Comparison of ENCODE assay signal across 19 cellular contexts in the genomic region with DNA sequence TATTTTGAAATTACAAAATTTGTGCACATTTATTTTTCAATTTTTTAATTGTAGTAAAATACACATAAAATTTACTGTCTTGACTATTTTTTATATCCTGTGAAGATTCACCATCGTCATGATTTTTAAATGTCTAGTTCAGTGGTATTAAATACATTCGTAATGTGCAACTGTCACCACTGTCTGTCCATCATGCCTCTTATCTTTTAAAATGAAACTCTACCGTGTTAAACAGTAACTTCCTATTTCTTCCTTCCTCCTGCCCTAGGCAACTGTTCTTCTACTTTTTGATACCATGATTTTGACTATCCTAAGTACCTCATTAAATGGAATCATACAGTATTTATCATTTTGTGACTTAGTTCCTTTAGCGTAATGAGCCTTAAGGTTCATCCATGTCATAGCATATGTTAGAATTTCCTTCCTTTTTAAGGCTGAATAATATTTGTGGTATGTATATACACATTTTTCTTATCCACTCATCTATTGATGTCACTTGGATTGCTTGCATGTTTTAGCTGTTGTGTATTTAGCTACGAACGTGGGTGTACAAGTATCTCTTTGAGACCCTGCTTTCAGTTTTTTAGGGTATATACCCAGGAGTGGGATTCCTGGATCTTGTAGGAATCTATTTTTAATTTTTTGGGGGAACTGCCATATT. TPM values are rescaled to one million over a fixed set of nuclear protein-coding genes. Genes with fewer than 3 reads are reported as not detected.
DNase-seq lines count a peak whose midpoint lies in the region; ATAC-seq lines count a peak whose summit lies in the region.
"Had no signal": no experiment of that assay in that cellular context is flagged by ENCODE, and none has a peak within 500 bp of the region (broad histone marks: within the 10 kb centered on the region; RNA-seq: fewer than 3 reads in every experiment).

No MANE protein-coding gene starts in this region.

- no peak overlapping the region for H2BK5ac ChIP-seq in mesenchymal stem cell (ENCODE audit: low read depth, low read length, poor library complexity, severe bottlenecking)

- no peak overlapping the region for H3K4me3 ChIP-seq in mesenchymal stem cell (ENCODE audit: insufficient read depth in 1 of 2, low read depth in 1 of 2, low read length in 2 of 2)
- H3K4me3 ChIP-seq: tibial nerve had no signal

- DNase-seq in ELR (ENCODE audit: low read depth) (peak; percentile 66), T-helper 17 cell (no peak), mesenchymal stem cell (peak; percentile 13), NCI-H146 (lab: John Stamatoyannopoulos, UW) (no peak), AG08396 (ENCODE audit: low spot score) (no peak)
- DNase-seq: activated CD4-positive, alpha-beta T cell treated with anti-CD3 and anti-CD28 coated beads for 1 hour; amniotic stem cell; central memory CD4-positive, alpha-beta T cell; kidney glomerular epithelial cell; mammary epithelial cell; NCI-H2171; T-helper 9 cell had no signal

- H3K36me3 Mint-ChIP-seq in T-helper 17 cell (ENCODE audit: low read depth) = no peaks in the 10 kb centered on the region

- no peak overlapping the region for H4K91ac ChIP-seq in mesenchymal stem cell (ENCODE audit: low read length)

- H3K4me1 Mint-ChIP-seq in T-helper 17 cell = peaks cover 44% of the 10 kb centered on the region

- H3K27me3 ChIP-seq in mesenchymal stem cell (ENCODE audit: control insufficient read depth in 1 of 2, insufficient read depth in 1 of 2, low read length in 2 of 2) = no peaks in the 10 kb centered on the region
- H3K27me3 ChIP-seq: tibial nerve had no signal

- H2BK15ac ChIP-seq in mesenchymal stem cell (ENCODE audit: low read depth, poor library complexity, severe bottlenecking) = no peak overlapping the region

- no peak overlapping the region for H2AK5ac ChIP-seq in mesenchymal stem cell (ENCODE audit: low read length, severe bottlenecking)

- H3K36me3 ChIP-seq in mesenchymal stem cell (ENCODE audit: control insufficient read depth in 1 of 2, insufficient read depth in 2 of 2, low read depth in 1 of 2, low read length in 2 of 2) = peaks cover 0 to 2% of the 10 kb centered on the region in 2 experiments
- H3K36me3 ChIP-seq: tibial nerve had no signal

- H3K27ac Mint-ChIP-seq in T-helper 17 cell = peak overlapping the region; percentile 27
- H3K27ac Mint-ChIP-seq: stimulated activated memory B cell treated with anti-CD40 and anti-IgM and Interleukin-4, amounts not matched to agents 10 μg/mL and 1 μg/mL and 100 μg/mL, for 72 hours had no signal

- H3K4me2 ChIP-seq in mesenchymal stem cell (ENCODE audit: low read length, poor library complexity, severe bottlenecking) = no peak overlapping the region

- no peaks in the 10 kb centered on the region for H3K9me3 ChIP-seq in T-helper 17 cell (ENCODE audit: control insufficient read depth, low read length, poor library complexity, severe bottlenecking)
- H3K9me3 ChIP-seq in mesenchymal stem cell (ENCODE audit: control insufficient read depth, low read length) = no peaks in the 10 kb centered on the region
- H3K9me3 ChIP-seq: tibial nerve had no signal

- H3K79me1 ChIP-seq in mesenchymal stem cell (replicated peaks; ENCODE audit: low read length, poor library complexity, severe bottlenecking) = peaks cover 5% of the 10 kb centered on the region

- WGBS in mesenchymal stem cell = 73% methylated on average over 4 of the region's 6 CpGs

- no peak overlapping the region for H2BK12ac ChIP-seq in mesenchymal stem cell (ENCODE audit: low read length in 2 of 2)

- no peak overlapping the region for H2AFZ ChIP-seq in mesenchymal stem cell (ENCODE audit: low read depth, low read length)
- H2AFZ ChIP-seq: parathyroid adenoma had no signal

- no peak overlapping the region for H2BK120ac ChIP-seq in mesenchymal stem cell (ENCODE audit: low read depth, low read length)

- no peak overlapping the region for H4K8ac ChIP-seq in mesenchymal stem cell (ENCODE audit: low read length)

- no peak overlapping the region for H3K14ac ChIP-seq in mesenchymal stem cell (ENCODE audit: low read length in 2 of 2)

- H3K9ac ChIP-seq in mesenchymal stem cell (ENCODE audit: low read length) = no peak overlapping the region
- H3K9ac ChIP-seq: parathyroid adenoma had no signal

- no peak overlapping the region for H3K23ac ChIP-seq in mesenchymal stem cell (ENCODE audit: low read length in 2 of 2)

- no peak overlapping the region for H3K4ac ChIP-seq in mesenchymal stem cell (ENCODE audit: low read depth in 1 of 2, low read length in 2 of 2)

- H3K4me3 Mint-ChIP-seq in T-helper 17 cell = no peak overlapping the region
- H3K4me3 Mint-ChIP-seq: stimulated activated memory B cell treated with anti-CD40 and anti-IgM and Interleukin-4, amounts not matched to agents 10 μg/mL and 1 μg/mL and 100 μg/mL, for 72 hours had no signal

- H3K18ac ChIP-seq in mesenchymal stem cell (ENCODE audit: low read depth in 1 of 2, low read length in 2 of 2) = no peak overlapping the region

- peak; percentile 46 for ATAC-seq in HG02678 (IDR thresholded peaks at IDR 0.05; ENCODE audit: unreplicated experiment)
- ATAC-seq in T-helper 17 cell = no peak
- ATAC-seq in GM18520 (IDR thresholded peaks at IDR 0.05; ENCODE audit: unreplicated experiment) = no peak
- ATAC-seq: Panc1; sciatic nerve; stimulated activated memory B cell treated with anti-CD40 and anti-IgM and Interleukin-4, amounts not matched to agents 10 μg/mL and 1 μg/mL and 100 μg/mL, for 72 hours had no signal

- H3K4me1 ChIP-seq in mesenchymal stem cell (ENCODE audit: control insufficient read depth, insufficient read depth, low read depth, low read length) = peaks cover 4% of the 10 kb centered on the region

- no peak overlapping the region for H3K27ac ChIP-seq in mesenchymal stem cell (ENCODE audit: low read length, poor library complexity, severe bottlenecking)
- H3K27ac ChIP-seq: parathyroid adenoma, tibial nerve had no signal

- H3K27me3 Mint-ChIP-seq in T-helper 17 cell = no peaks in the 10 kb centered on the region
- H3K27me3 Mint-ChIP-seq: stimulated activated memory B cell treated with anti-CD40 and anti-IgM and Interleukin-4, amounts not matched to agents 10 μg/mL and 1 μg/mL and 100 μg/mL, for 72 hours had no signal

RNA-seq across cellular contexts. Expression of a gene that starts 13.4 kb away (rescaled TPM):
- 10 to 100 TPM; 24.1 to 25.4 TPM for total RNA-seq in T-helper 17 cell
- 29.7 TPM for polyA plus RNA-seq in mesenchymal stem cell (2013, experiment 1 of 2)
- 29.4 TPM for polyA plus RNA-seq in mesenchymal stem cell (2013, experiment 2 of 2)

Comparison
In these comparisons a context has a peak if more than half of its experiments do, and no peak if none do; other contexts are left out.
1. DNase-seq: peak in ELR (single experiment) and mesenchymal stem cell (single experiment); none in T-helper 17 cell (0 of 3), NCI-H146 (single experiment) and AG08396 (single experiment).